ENCODE assay signal across 24 cellular contexts in the genomic region with DNA sequence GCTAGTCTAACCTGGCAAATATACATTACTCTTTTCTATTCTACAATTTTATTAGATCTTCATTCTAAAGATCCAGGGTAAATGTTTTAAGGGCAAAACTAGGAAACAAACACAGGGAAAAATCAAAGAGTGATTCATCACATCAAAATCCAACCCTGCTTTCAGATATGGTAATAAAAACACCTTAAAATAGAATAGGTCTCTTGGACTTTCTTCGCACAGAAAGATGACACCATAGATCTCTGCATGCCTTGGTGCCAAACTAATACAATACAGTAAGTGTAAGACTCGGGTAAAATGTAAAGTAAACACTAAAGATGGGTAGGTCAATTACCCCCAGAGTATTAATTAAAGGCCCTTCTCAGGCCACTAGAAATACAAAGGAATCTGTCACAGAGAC. TPM values are rescaled to one million over a fixed set of nuclear protein-coding genes. Genes with fewer than 3 reads are reported as not detected.
A peak's percentile ranks its signal among the peaks of the same experiment; 100 is the strongest.
DNase-seq lines count a peak whose midpoint lies in the region; FAIRE-seq and TF ChIP-seq lines count a peak whose summit lies in the region.
"Had no signal": no experiment of that assay in that cellular context is flagged by ENCODE, and none has a peak within 500 bp of the region (broad histone marks: within the 10 kb centered on the region; RNA-seq: fewer than 3 reads in every experiment).

No MANE protein-coding gene starts in this region.

- H2AFZ ChIP-seq in astrocyte (ENCODE audit: low read depth, low read length): no peak overlapping the region

- H3K4me1 Mint-ChIP-seq in HFFc6 (ENCODE audit: low read depth) (peaks cover 50% of the 10 kb centered on the region), astrocyte (ENCODE audit: low read depth, unreplicated experiment) (peaks cover 29% of the 10 kb centered on the region), nephron progenitor cell (peaks cover 8% of the 10 kb centered on the region)

- peaks cover 19% of the 10 kb centered on the region for H3K4me1 ChIP-seq in astrocyte (ENCODE audit: insufficient read depth, low read length)
- H3K4me1 ChIP-seq: SJCRH30 had no signal

- H3K27ac Mint-ChIP-seq in HFFc6 (peak overlapping the region; percentile 44; the same call in 1 of the 2 replicates), astrocyte (ENCODE audit: unreplicated experiment) (no peak overlapping the region), nephron progenitor cell (peak overlapping the region; percentile 22)

- FAIRE-seq in astrocyte (lab: Jason Lieb, UNC): peak; percentile 45
- FAIRE-seq: D721Med, GM12892, GM18507 had no signal

- H3K4me3 ChIP-seq in astrocyte (ENCODE audit: insufficient read depth, low read depth, low read length): no peak overlapping the region
- H3K4me3 ChIP-seq: SJCRH30 had no signal

- H3K9me3 Mint-ChIP-seq in HFFc6: no peaks in the 10 kb centered on the region
- no peaks in the 10 kb centered on the region for H3K9me3 Mint-ChIP-seq in astrocyte (ENCODE audit: unreplicated experiment)
- H3K9me3 Mint-ChIP-seq in nephron progenitor cell: no peaks in the 10 kb centered on the region

- DNase-seq in NOMO-1 treated with DMSO at 0.1 percent for 48 hours (lab: John Stamatoyannopoulos, UW; ENCODE audit: unreplicated experiment): peak; percentile 75
- no peak for DNase-seq in NOMO-1 treated with dmso at 0.1 percent for 144 hours (lab: John Stamatoyannopoulos, UW; ENCODE audit: unreplicated experiment)
- DNase-seq in HFFc6: no peak
- DNase-seq in astrocyte (ENCODE audit: low read depth): peak; percentile 30
- no peak for DNase-seq in nephron progenitor cell
- DNase-seq in NCI-H1694 (lab: John Stamatoyannopoulos, UW): no peak
- DNase-seq in NCI-H524 (lab: John Stamatoyannopoulos, UW): no peak
- no peak for DNase-seq in SKM-1 treated with dmso at 0.1 percent for 144 hours (lab: John Stamatoyannopoulos, UW; ENCODE audit: unreplicated experiment)
- DNase-seq: AML-193, NCI-H1048, NCI-H1436 treated with DMSO at 0.1 percent for 48 hours, NCI-H2029 treated with DMSO at 0.1 percent for 48 hours, NCI-H2171 treated with DMSO at 0.1 percent for 48 hours, NCI-H446 treated with DMSO at 0.1 percent for 48 hours, PC-3, RPMI8226, SJCRH30 had no signal

- no peak overlapping the region for H3K27ac ChIP-seq in astrocyte (ENCODE audit: low read depth, low read length)
- H3K27ac ChIP-seq: 22Rv1, C4-2B, KMS-11, SJCRH30 had no signal

- TF ChIP-seq CTCF in HFFc6 (IDR thresholded peaks at IDR 0.05) (no peak), astrocyte (IDR thresholded peaks at IDR 0.05; ENCODE audit: insufficient read depth, low read depth, low read length) (no peak), nephron progenitor cell (IDR thresholded peaks at IDR 0.05) (no peak)

- H3K27me3 ChIP-seq in astrocyte (ENCODE audit: insufficient read depth, low read length): no peaks in the 10 kb centered on the region

- H3K9ac ChIP-seq in astrocyte (ENCODE audit: low read length): no peak overlapping the region
- H3K9ac ChIP-seq: KMS-11 had no signal

- H3K36me3 Mint-ChIP-seq in HFFc6 (ENCODE audit: low read depth): peaks cover 20% of the 10 kb centered on the region
- no peaks in the 10 kb centered on the region for H3K36me3 Mint-ChIP-seq in astrocyte (ENCODE audit: low read depth, unreplicated experiment)
- H3K36me3 Mint-ChIP-seq in nephron progenitor cell (ENCODE audit: low read depth): peaks cover 19% of the 10 kb centered on the region

- peak overlapping the region; percentile 47 for H3K4me2 ChIP-seq in astrocyte (ENCODE audit: low read length)
- H3K4me2 ChIP-seq: KMS-11 had no signal

- no peak overlapping the region; the same call in 1 of the 2 replicates for H3K4me3 Mint-ChIP-seq in HFFc6
- no peak overlapping the region for H3K4me3 Mint-ChIP-seq in astrocyte (ENCODE audit: unreplicated experiment)
- no peak overlapping the region for H3K4me3 Mint-ChIP-seq in nephron progenitor cell

- no peaks in the 10 kb centered on the region for H3K79me2 ChIP-seq in astrocyte (ENCODE audit: insufficient read depth, low read length)

- peaks cover 3% of the 10 kb centered on the region for H3K36me3 ChIP-seq in astrocyte (ENCODE audit: insufficient read depth, low read length)
- H3K36me3 ChIP-seq: SJCRH30 had no signal

- H4K20me1 ChIP-seq in astrocyte (ENCODE audit: insufficient read depth, low read length): no peaks in the 10 kb centered on the region

- H3K9me3 ChIP-seq in astrocyte (ENCODE audit: insufficient read depth, low read depth, low read length): no peaks in the 10 kb centered on the region
- H3K9me3 ChIP-seq: SJCRH30 had no signal

- H3K27me3 Mint-ChIP-seq in HFFc6 (ENCODE audit: insufficient read depth) (no peaks in the 10 kb centered on the region; the same call in 1 of the 2 replicates), astrocyte (ENCODE audit: low read depth, unreplicated experiment) (no peaks in the 10 kb centered on the region), nephron progenitor cell (ENCODE audit: low read depth, poor library complexity) (no peaks in the 10 kb centered on the region)

RNA-seq across cellular contexts. Expression of a gene that starts 34.2 kb away (rescaled TPM):
- total RNA-seq in HFFc6 (2021; fragmentation: NEBNext Ultra II Directional; extraction: Animal tissue kit (Norgen Biotek cat#: 25700)): 10 to 100 TPM; 24.2 to 40.4 (median 31.7) TPM
- total RNA-seq in astrocyte: 4.9 and 9.4 TPM in 2 replicates
- total RNA-seq: MCF 10A, PC-3 had no signal

Comparison
In these comparisons a context has a peak if more than half of its experiments do, and no peak if none do; other contexts are left out.
1. DNase-seq: peak in NOMO-1 treated with DMSO at 0.1 percent for 48 hours (single experiment) and astrocyte (single experiment); none in NOMO-1 treated with dmso at 0.1 percent for 144 hours (single experiment), HFFc6 (single experiment), nephron progenitor cell (single experiment), NCI-H1694 (single experiment), NCI-H524 (0 of 2) and SKM-1 treated with dmso at 0.1 percent for 144 hours (single experiment).